Comparison of ENCODE assay signal across 40 cellular contexts in genomic region chr3:186779204-186779603, GRCh38.
"Had no signal": no experiment of that assay in that cellular context is flagged by ENCODE, and none has a peak within 500 bp of the region (broad histone marks: within the 10 kb centered on the region; RNA-seq: fewer than 3 reads in every experiment).

No MANE protein-coding gene starts in this region.

- H3K4me3 Mint-ChIP-seq: activated naive CD4-positive, alpha-beta T cell treated with anti-CD3 and anti-CD28 coated beads for 36 hours; activated naive CD4-positive, alpha-beta T cell treated with anti-CD3 and anti-CD28 coated beads, Interleukin-2, amount 10 ng/mL, durations not matched to agents 7 days and 5 days; activated naive CD4-positive, alpha-beta T cell treated with anti-CD3 and anti-CD28 coated beads, Interleukin-2, amount 50 U/mL, for 24 hours; activated naive CD8-positive, alpha-beta T cell; activated naive CD8-positive, alpha-beta T cell treated with anti-CD3 and anti-CD28 coated beads for 36 hours; activated naive CD8-positive, alpha-beta T cell treated with anti-CD3 and anti-CD28 coated beads, Interleukin-2, amount 10 ng/mL, durations not matched to agents 7 days and 5 days; activated naive CD8-positive, alpha-beta T cell treated with anti-CD3 and anti-CD28 coated beads, Interleukin-2, amount 50 U/mL, for 24 hours; activated T-cell treated with anti-CD3 and anti-CD28 coated beads, Interleukin-2, amount 50 U/mL, for 24 hours; activated T-cell treated with anti-CD3 and anti-CD28 coated beads, Interleukin-2, amount 50 U/mL, for 4 hours; activated T-cell treated with anti-CD3 and anti-CD28 coated beads, Interleukin-2, amount 50 U/mL, for 72 hours; activated T-helper 1 cell treated with anti-CD3 and anti-CD28 coated beads, Interleukin-12 subunit alpha, Interleukin-12 subunit beta, Interleukin-2, Interleukin-4 antibody, amounts not matched to agents 30 ng/mL and 10 ng/mL and 1 ng/mL, durations not matched to agents 14 hours and 24 hours and 36 hours; activated T-helper 17 cell treated with anti-CD3 and anti-CD28 coated beads, Interleukin-2, amount 50 U/mL, for 72 hours; brain; central memory CD8-positive, alpha-beta T cell had no signal

- H3K4me1 Mint-ChIP-seq: activated T-helper 17 cell treated with anti-CD3 and anti-CD28 coated beads, Interleukin-2, amount 50 U/mL, for 72 hours had no signal

- ATAC-seq: activated naive CD4-positive, alpha-beta T cell treated with anti-CD3 and anti-CD28 coated beads, Interleukin-2, amount 50 U/mL, for 72 hours; activated naive CD8-positive, alpha-beta T cell treated with anti-CD3 and anti-CD28 coated beads, Interleukin-2, amount 50 U/mL, for 24 hours; activated T-cell treated with anti-CD3 and anti-CD28 coated beads, Interleukin-2, amount 50 U/mL, for 4 hours; activated T-cell treated with anti-CD3 and anti-CD28 coated beads, Interleukin-2, amount 50 U/mL, for 72 hours; activated T-helper 17 cell treated with anti-CD3 and anti-CD28 coated beads, Interleukin-2, amount 50 U/mL, for 72 hours; body of pancreas had no signal

- H3K27me3 ChIP-seq: adrenal gland, ascending aorta, body of pancreas, brain microvascular endothelial cell, breast epithelium, cardiac muscle cell had no signal

- FAIRE-seq: astrocyte, bronchial epithelial cell had no signal

- H3K27me3 Mint-ChIP-seq: activated naive CD4-positive, alpha-beta T cell treated with anti-CD3 and anti-CD28 coated beads, Interleukin-2, amount 50 U/mL, for 24 hours; activated naive CD8-positive, alpha-beta T cell; activated naive CD8-positive, alpha-beta T cell treated with anti-CD3 and anti-CD28 coated beads, Interleukin-2, amount 10 ng/mL, durations not matched to agents 7 days and 5 days; activated T-cell treated with anti-CD3 and anti-CD28 coated beads, Interleukin-2, amount 50 U/mL, for 24 hours; activated T-helper 17 cell treated with anti-CD3 and anti-CD28 coated beads, Interleukin-2, amount 50 U/mL, for 72 hours; central memory CD8-positive, alpha-beta T cell had no signal

- H3K27ac ChIP-seq: adrenal gland, ascending aorta, body of pancreas, brain microvascular endothelial cell, breast epithelium, cardiac muscle cell had no signal

- H3K4me1 ChIP-seq: ascending aorta, breast epithelium had no signal

- H3K4me3 ChIP-seq: adrenal gland, ascending aorta, body of pancreas, breast epithelium, cardiac muscle cell had no signal

- H3K9me3 Mint-ChIP-seq: activated naive CD4-positive, alpha-beta T cell treated with anti-CD3 and anti-CD28 coated beads for 36 hours; activated naive CD4-positive, alpha-beta T cell treated with anti-CD3 and anti-CD28 coated beads, Interleukin-2, amount 10 ng/mL, durations not matched to agents 7 days and 5 days; activated naive CD4-positive, alpha-beta T cell treated with anti-CD3 and anti-CD28 coated beads, Interleukin-2, amount 50 U/mL, for 24 hours; activated naive CD4-positive, alpha-beta T cell treated with anti-CD3 and anti-CD28 coated beads, Interleukin-2, amount 50 U/mL, for 72 hours; activated naive CD8-positive, alpha-beta T cell treated with anti-CD3 and anti-CD28 coated beads, Interleukin-2, amount 10 ng/mL, durations not matched to agents 7 days and 5 days; activated naive CD8-positive, alpha-beta T cell treated with anti-CD3 and anti-CD28 coated beads, Interleukin-2, amount 50 U/mL, for 24 hours; activated T-cell treated with anti-CD3 and anti-CD28 coated beads, Interleukin-2, amount 50 U/mL, for 24 hours; activated T-cell treated with anti-CD3 and anti-CD28 coated beads, Interleukin-2, amount 50 U/mL, for 72 hours; activated T-helper 1 cell treated with anti-CD3 and anti-CD28 coated beads, Interleukin-12 subunit alpha, Interleukin-12 subunit beta, Interleukin-2, Interleukin-4 antibody, amounts not matched to agents 30 ng/mL and 10 ng/mL and 1 ng/mL, durations not matched to agents 14 hours and 24 hours and 36 hours; activated T-helper 17 cell treated with anti-CD3 and anti-CD28 coated beads, Interleukin-2, amount 50 U/mL, for 72 hours; activated T-helper 2 cell treated with anti-CD3 and anti-CD28 coated beads, Interferon-gamma antibody, Interleukin-2, Interleukin-4, amounts not matched to agents 10 μg/mL and 5 μg/mL and 100 μg/mL, durations not matched to agents 14 hours and 24 hours and 36 hours; central memory CD8-positive, alpha-beta T cell had no signal

- DNase-seq: activated effector memory CD4-positive, alpha-beta T cell treated with anti-CD3 and anti-CD28 coated beads, Interleukin-2, amount 50 U/mL, for 16 hours; activated effector memory CD4-positive, alpha-beta T cell treated with Interleukin-2 at 50 U/mL for 16 hours; activated gamma-delta T cell; activated gamma-delta T cell treated with Interleukin-2 at 50 U/mL for 16 hours; activated naive CD4-positive, alpha-beta T cell; activated naive CD4-positive, alpha-beta T cell treated with anti-CD3 and anti-CD28 coated beads for 36 hours; activated naive CD4-positive, alpha-beta T cell treated with anti-CD3 and anti-CD28 coated beads, Interleukin-2, amount 10 ng/mL, durations not matched to agents 7 days and 5 days; activated naive CD4-positive, alpha-beta T cell treated with anti-CD3 and anti-CD28 coated beads, Interleukin-2, amount 50 U/mL, for 16 hours; activated naive CD4-positive, alpha-beta T cell treated with Interleukin-2 at 50 U/mL for 16 hours; activated naive CD8-positive, alpha-beta T cell treated with anti-CD3 and anti-CD28 coated beads for 36 hours; activated naive CD8-positive, alpha-beta T cell treated with anti-CD3 and anti-CD28 coated beads, Interleukin-2, amount 10 ng/mL, durations not matched to agents 7 days and 5 days; activated naive CD8-positive, alpha-beta T cell treated with anti-CD3 and anti-CD28 coated beads, Interleukin-2, amount 50 U/mL, for 24 hours; activated T-cell treated with anti-CD3 and anti-CD28 coated beads, Interleukin-2, amount 50 U/mL, for 1 hour; activated T-cell treated with anti-CD3 and anti-CD28 coated beads, Interleukin-2, amount 50 U/mL, for 24 hours; activated T-cell treated with anti-CD3 and anti-CD28 coated beads, Interleukin-2, amount 50 U/mL, for 4 hours; activated T-cell treated with anti-CD3 and anti-CD28 coated beads, Interleukin-2, amount 50 U/mL, for 48 hours; activated T-cell treated with anti-CD3 and anti-CD28 coated beads, Interleukin-2, amount 50 U/mL, for 72 hours; adrenal gland; amniotic stem cell; amygdala; anterior cingulate cortex; aorta; body of pancreas; brain microvascular endothelial cell; caudate nucleus; central memory CD4-positive, alpha-beta T cell; cerebellar nuclear complex had no signal

- H3K9me3 ChIP-seq: adrenal gland, ascending aorta, body of pancreas, breast epithelium had no signal

- H3K36me3 ChIP-seq: breast epithelium, cardiac muscle cell had no signal

- H3K27ac Mint-ChIP-seq: activated naive CD4-positive, alpha-beta T cell treated with anti-CD3 and anti-CD28 coated beads for 36 hours; activated naive CD4-positive, alpha-beta T cell treated with anti-CD3 and anti-CD28 coated beads, Interleukin-2, amount 10 ng/mL, durations not matched to agents 7 days and 5 days; activated naive CD4-positive, alpha-beta T cell treated with anti-CD3 and anti-CD28 coated beads, Interleukin-2, amount 50 U/mL, for 24 hours; activated naive CD8-positive, alpha-beta T cell; activated naive CD8-positive, alpha-beta T cell treated with anti-CD3 and anti-CD28 coated beads for 36 hours; activated naive CD8-positive, alpha-beta T cell treated with anti-CD3 and anti-CD28 coated beads, Interleukin-2, amount 10 ng/mL, durations not matched to agents 7 days and 5 days; activated naive CD8-positive, alpha-beta T cell treated with anti-CD3 and anti-CD28 coated beads, Interleukin-2, amount 50 U/mL, for 24 hours; activated T-cell treated with anti-CD3 and anti-CD28 coated beads, Interleukin-2, amount 50 U/mL, for 24 hours; activated T-cell treated with anti-CD3 and anti-CD28 coated beads, Interleukin-2, amount 50 U/mL, for 72 hours; activated T-helper 1 cell treated with anti-CD3 and anti-CD28 coated beads, Interleukin-12 subunit alpha, Interleukin-12 subunit beta, Interleukin-2, Interleukin-4 antibody, amounts not matched to agents 30 ng/mL and 10 ng/mL and 1 ng/mL, durations not matched to agents 14 hours and 24 hours and 36 hours; activated T-helper 17 cell treated with anti-CD3 and anti-CD28 coated beads, Interleukin-2, amount 50 U/mL, for 72 hours; activated T-helper 2 cell treated with anti-CD3 and anti-CD28 coated beads, Interferon-gamma antibody, Interleukin-2, Interleukin-4, amounts not matched to agents 10 μg/mL and 5 μg/mL and 100 μg/mL, durations not matched to agents 14 hours and 24 hours and 36 hours; brain had no signal
